20 cellular contexts compared by ENCODE assay signal in genomic region chr6:9335470-9335869, GRCh38.
"Had no signal": no experiment of that assay in that cellular context is flagged by ENCODE, and none has a peak within 500 bp of the region (broad histone marks: within the 10 kb centered on the region; RNA-seq: fewer than 3 reads in every experiment).

No MANE protein-coding gene starts in this region.

- ATAC-seq: esophagus mucosa; heart left ventricle; left cardiac atrium; lower lobe of right lung; natural killer cell treated with Interleukin-12 subunit alpha and Interleukin-12 subunit beta and Interleukin-15 and Interleukin-18, amount 100 ng/mL, for 72 hours; right cardiac atrium had no signal

- H3K9me3 ChIP-seq: heart left ventricle, lower lobe of right lung, neutrophil, suprapubic skin, thyroid gland, upper lobe of left lung, uterus had no signal

- H3K27ac Mint-ChIP-seq: immature natural killer cell; memory B cell; mesothelial cell of epicardium; natural killer cell treated with Interleukin-12 subunit alpha and Interleukin-12 subunit beta and Interleukin-15 and Interleukin-18, amount 100 ng/mL, for 72 hours had no signal

- DNase-seq: cortex of kidney; effector memory CD4-positive, alpha-beta T cell; heart left ventricle; immature natural killer cell; left cardiac atrium; left ventricle myocardium inferior; lower lobe of right lung; right cardiac atrium; small intestine; stimulated activated CD4-positive, alpha-beta T cell treated with anti-CD3 and anti-CD28 coated beads, Interleukin-2, amount 100 ng/mL, for 48 hours; stimulated activated naive CD4-positive, alpha-beta T cell treated with Interleukin-2 at 50 U/mL for 16 hours; thyroid gland; uterus had no signal

- H3K4me1 Mint-ChIP-seq: immature natural killer cell, memory B cell, mesothelial cell of epicardium had no signal

- H3K36me3 Mint-ChIP-seq: immature natural killer cell; memory B cell; mesothelial cell of epicardium; natural killer cell treated with Interleukin-12 subunit alpha and Interleukin-12 subunit beta and Interleukin-15 and Interleukin-18, amount 100 ng/mL, for 72 hours had no signal

- H3K4me3 Mint-ChIP-seq: immature natural killer cell; memory B cell; mesothelial cell of epicardium; natural killer cell treated with Interleukin-12 subunit alpha and Interleukin-12 subunit beta and Interleukin-15 and Interleukin-18, amount 100 ng/mL, for 72 hours had no signal

- H3K36me3 ChIP-seq: heart left ventricle, left ventricle myocardium inferior, lower lobe of right lung, neutrophil, suprapubic skin, thyroid gland, upper lobe of left lung, uterus had no signal

- H3K27me3 ChIP-seq: heart left ventricle, neutrophil, suprapubic skin, thyroid gland, upper lobe of left lung, uterus had no signal

- H3K27me3 Mint-ChIP-seq: memory B cell; natural killer cell treated with Interleukin-12 subunit alpha and Interleukin-12 subunit beta and Interleukin-15 and Interleukin-18, amount 100 ng/mL, for 72 hours had no signal

- H3K4me1 ChIP-seq: heart left ventricle, left ventricle myocardium inferior, lower lobe of right lung, suprapubic skin, thyroid gland, upper lobe of left lung, uterus had no signal

- H3K27ac ChIP-seq: heart left ventricle, left ventricle myocardium inferior, lower lobe of right lung, neutrophil, suprapubic skin, thyroid gland, upper lobe of left lung, uterus had no signal

- H3K4me3 ChIP-seq: heart left ventricle, left ventricle myocardium inferior, lower lobe of right lung, suprapubic skin, thyroid gland, upper lobe of left lung, uterus had no signal
